ENCODE assay signal across 30 cellular contexts in the genomic region with DNA sequence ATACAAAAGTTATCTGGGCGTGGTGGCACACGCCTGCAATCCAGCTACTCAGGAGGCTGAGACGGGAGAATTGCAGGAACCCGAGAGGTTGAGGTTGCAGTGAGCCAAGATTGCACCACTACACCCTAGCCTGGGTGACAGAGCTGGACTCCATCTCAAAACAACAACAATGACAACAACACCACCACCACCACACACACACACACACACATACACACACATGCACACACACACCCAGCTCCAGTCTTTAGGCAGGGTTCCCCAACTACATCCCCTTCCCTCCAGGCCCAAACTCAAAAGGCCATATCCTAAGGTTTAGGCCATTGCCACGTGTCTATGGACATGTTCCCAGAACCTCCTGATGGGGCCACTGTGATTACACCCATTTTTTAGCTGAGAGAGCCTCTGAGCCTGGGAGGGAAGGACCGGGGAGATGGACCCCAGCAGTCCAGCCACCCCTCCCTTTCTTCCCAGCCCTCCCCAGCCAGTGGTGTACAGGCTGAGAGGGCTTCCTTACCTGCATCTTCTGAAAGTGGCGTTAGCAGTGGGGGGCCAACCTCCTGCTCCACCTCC. TPM values are rescaled to one million over a fixed set of nuclear protein-coding genes. Genes with fewer than 3 reads are reported as not detected.
"Had no signal": no experiment of that assay in that cellular context is flagged by ENCODE, and none has a peak within 500 bp of the region (broad histone marks: within the 10 kb centered on the region; RNA-seq: fewer than 3 reads in every experiment).

No MANE protein-coding gene starts in this region.

- H3K4me3 Mint-ChIP-seq: activated CD4-positive, alpha-beta T cell treated with anti-CD3 and anti-CD28 coated beads, Interleukin-2, amount 10 ng/mL, durations not matched to agents 24 days and 14 days; activated CD8-positive, alpha-beta memory T cell treated with anti-CD3 and anti-CD28 coated beads, Interleukin-2, amount 10 ng/mL, durations not matched to agents 7 days and 5 days; activated naive CD8-positive, alpha-beta T cell treated with anti-CD3 and anti-CD28 coated beads, Interleukin-2, amount 50 U/mL, for 24 hours; activated T-cell treated with anti-CD3 and anti-CD28 coated beads, Interleukin-2, amount 50 U/mL, for 24 hours; activated T-helper 1 cell treated with anti-CD3 and anti-CD28 coated beads, Interleukin-12 subunit alpha, Interleukin-12 subunit beta, Interleukin-2, Interleukin-4 antibody, amounts not matched to agents 30 ng/mL and 10 ng/mL and 1 ng/mL, durations not matched to agents 14 hours and 24 hours and 36 hours; T-helper 1 cell treated with Interleukin-12 subunit alpha and Interleukin-12 subunit beta and Interleukin-4 antibody, amounts not matched to agents 30 μg/mL and 1 μg/mL, for 36 hours; WTC11 had no signal

- H3K4me3 ChIP-seq: ascending aorta, body of pancreas, cardiac muscle cell, Peyer's patch had no signal

- H3K9me3 ChIP-seq: ascending aorta, body of pancreas, Peyer's patch had no signal

- H3K36me3 ChIP-seq: ascending aorta, cardiac muscle cell, Peyer's patch had no signal

- ATAC-seq: activated CD8-positive, alpha-beta memory T cell treated with anti-CD3 and anti-CD28 coated beads, Interleukin-2, amount 10 ng/mL, durations not matched to agents 7 days and 5 days; activated naive CD4-positive, alpha-beta T cell treated with anti-CD3 and anti-CD28 coated beads, Interleukin-2, amount 50 U/mL, for 72 hours; activated naive CD8-positive, alpha-beta T cell treated with anti-CD3 and anti-CD28 coated beads, Interleukin-2, amount 50 U/mL, for 24 hours; body of pancreas; WTC11 had no signal

- H3K27ac Mint-ChIP-seq: activated CD4-positive, alpha-beta T cell treated with anti-CD3 and anti-CD28 coated beads, Interleukin-2, amount 10 ng/mL, durations not matched to agents 24 days and 14 days; activated CD8-positive, alpha-beta memory T cell treated with anti-CD3 and anti-CD28 coated beads, Interleukin-2, amount 10 ng/mL, durations not matched to agents 7 days and 5 days; activated naive CD8-positive, alpha-beta T cell treated with anti-CD3 and anti-CD28 coated beads, Interleukin-2, amount 50 U/mL, for 24 hours; activated T-cell treated with anti-CD3 and anti-CD28 coated beads, Interleukin-2, amount 50 U/mL, for 24 hours; activated T-helper 1 cell treated with anti-CD3 and anti-CD28 coated beads, Interleukin-12 subunit alpha, Interleukin-12 subunit beta, Interleukin-2, Interleukin-4 antibody, amounts not matched to agents 30 ng/mL and 10 ng/mL and 1 ng/mL, durations not matched to agents 14 hours and 24 hours and 36 hours; T-helper 1 cell treated with Interleukin-12 subunit alpha and Interleukin-12 subunit beta and Interleukin-4 antibody, amounts not matched to agents 30 μg/mL and 1 μg/mL, for 36 hours; WTC11 had no signal

- DNase-seq: activated CD4-positive, alpha-beta T cell treated with anti-CD3 and anti-CD28 coated beads, Interleukin-2, amount 10 ng/mL, durations not matched to agents 24 days and 14 days; activated CD4-positive, alpha-beta T cell treated with anti-CD3 and anti-CD28 coated beads, Interleukin-2, amount 50 U/mL, for 48 hours; activated CD4-positive, CD25-positive, alpha-beta regulatory T cell treated with anti-CD3 and anti-CD28 coated beads, Interleukin-2, amount 50 U/mL, for 72 hours; activated CD8-positive, alpha-beta memory T cell treated with anti-CD3 and anti-CD28 coated beads, Interleukin-2, amount 10 ng/mL, durations not matched to agents 7 days and 5 days; activated effector memory CD4-positive, alpha-beta T cell treated with Interleukin-2 at 50 U/mL for 16 hours; activated naive CD4-positive, alpha-beta T cell; activated naive CD8-positive, alpha-beta T cell treated with anti-CD3 and anti-CD28 coated beads, Interleukin-2, amount 50 U/mL, for 24 hours; activated T-cell treated with anti-CD3 and anti-CD28 coated beads, Interleukin-2, amount 50 U/mL, for 24 hours; amniotic stem cell; body of pancreas; Karpas-422; MM.1S; NCI-H1105; NCI-H1436; NCI-H1694 treated with DMSO at 0.1 percent for 48 hours; NCI-H2029 treated with DMSO at 0.1 percent for 48 hours; NCI-H345; NCI-H510A; NCI-H526 treated with DMSO at 0.1 percent for 48 hours; NCI-H82; OCI-M1; Peyer's patch; SHP77 treated with DMSO at 0.1 percent for 48 hours had no signal

- H3K9me3 Mint-ChIP-seq: activated CD4-positive, alpha-beta T cell treated with anti-CD3 and anti-CD28 coated beads, Interleukin-2, amount 10 ng/mL, durations not matched to agents 24 days and 14 days; activated naive CD4-positive, alpha-beta T cell treated with anti-CD3 and anti-CD28 coated beads, Interleukin-2, amount 50 U/mL, for 72 hours; activated naive CD8-positive, alpha-beta T cell treated with anti-CD3 and anti-CD28 coated beads, Interleukin-2, amount 50 U/mL, for 24 hours; activated T-cell treated with anti-CD3 and anti-CD28 coated beads, Interleukin-2, amount 50 U/mL, for 24 hours; activated T-helper 1 cell treated with anti-CD3 and anti-CD28 coated beads, Interleukin-12 subunit alpha, Interleukin-12 subunit beta, Interleukin-2, Interleukin-4 antibody, amounts not matched to agents 30 ng/mL and 10 ng/mL and 1 ng/mL, durations not matched to agents 14 hours and 24 hours and 36 hours; T-helper 1 cell treated with Interleukin-12 subunit alpha and Interleukin-12 subunit beta and Interleukin-4 antibody, amounts not matched to agents 30 μg/mL and 1 μg/mL, for 36 hours; WTC11 had no signal

- H3K36me3 Mint-ChIP-seq: activated CD8-positive, alpha-beta memory T cell treated with anti-CD3 and anti-CD28 coated beads, Interleukin-2, amount 10 ng/mL, durations not matched to agents 7 days and 5 days; activated naive CD4-positive, alpha-beta T cell treated with anti-CD3 and anti-CD28 coated beads, Interleukin-2, amount 50 U/mL, for 72 hours; WTC11 had no signal

- H3K27ac ChIP-seq: ascending aorta, body of pancreas, cardiac muscle cell, Peyer's patch had no signal

- H3K4me1 ChIP-seq: ascending aorta had no signal

- H3K27me3 ChIP-seq: ascending aorta, body of pancreas, cardiac muscle cell, Peyer's patch had no signal

RNA-seq across cellular contexts. Expression of gene RSPH6A, which starts 13.4 kb away (rescaled TPM):
- total RNA-seq: ascending aorta, SK-MEL-5 had no signal
